Comparison of ENCODE assay signal across 17 cellular contexts in genomic region chr11:59812220-59812619, GRCh38. TPM values are rescaled to one million over a fixed set of nuclear protein-coding genes. Genes with fewer than 3 reads are reported as not detected.
DNase-seq lines count a peak whose midpoint lies in the region; ATAC-seq and TF ChIP-seq lines count a peak whose summit lies in the region.
"Had no signal": no experiment of that assay in that cellular context is flagged by ENCODE, and none has a peak within 500 bp of the region (broad histone marks: within the 10 kb centered on the region; RNA-seq: fewer than 3 reads in every experiment).

No MANE protein-coding gene starts in this region.

- TF ChIP-seq POLR2A in IMR-90 (IDR thresholded peaks at IDR 0.05; ENCODE audit: low read depth, low read length) (no peak), body of pancreas (IDR thresholded peaks at IDR 0.05) (no peak)

- H3K27me3 ChIP-seq in GM23338 (ENCODE audit: insufficient read depth), result no peaks in the 10 kb centered on the region
- H3K27me3 ChIP-seq in IMR-90 (ENCODE audit: control insufficient read depth, insufficient read depth, low read length), result no peaks in the 10 kb centered on the region
- no peaks in the 10 kb centered on the region for H3K27me3 ChIP-seq in body of pancreas
- H3K27me3 ChIP-seq: BE2C had no signal

- H3K4me3 ChIP-seq in GM23338 (no peak overlapping the region), IMR-90 (ENCODE audit: insufficient read depth, low read depth, low read length) (no peak overlapping the region), body of pancreas (no peak overlapping the region)
- H3K4me3 ChIP-seq: GM23248 had no signal

- H2AK5ac ChIP-seq in IMR-90 (ENCODE audit: low read depth, low read length), result no peak overlapping the region

- H4K91ac ChIP-seq in IMR-90 (ENCODE audit: insufficient read depth, low read depth, low read length), result no peak overlapping the region

- H3K56ac ChIP-seq in IMR-90 (ENCODE audit: extremely low read depth, insufficient read depth, low read length), result no peak overlapping the region

- H3K79me1 ChIP-seq in IMR-90 (ENCODE audit: low read depth in 1 of 2, low read length in 2 of 2), result peaks cover 0 to 14% of the 10 kb centered on the region in 2 experiments; a peak in 3 of 4 replicates

- H4K5ac ChIP-seq in IMR-90 (ENCODE audit: low read depth, low read length), result no peak overlapping the region

- H3K36me3 Mint-ChIP-seq in GM23338 (ENCODE audit: low read depth), result peaks cover 32% of the 10 kb centered on the region
- H3K36me3 Mint-ChIP-seq in central memory CD8-positive, alpha-beta T cell (ENCODE audit: insufficient read depth), result peaks cover 13% of the 10 kb centered on the region
- H3K36me3 Mint-ChIP-seq in nephron (ENCODE audit: low read depth), result peaks cover 8% of the 10 kb centered on the region

- 100% methylated on average over 1 of the region's 2 CpGs; no CpG with 5 or more reads in 1 of the 2 experiments for WGBS in IMR-90 (ENCODE audit: extremely low coverage in 2 of 2, insufficient read length in 1 of 2), 2 experiments
- WGBS in body of pancreas, 2 donors, result 63 to 95% methylated on average over 2 of the region's 2 CpGs

- peaks cover 16% of the 10 kb centered on the region for H3K79me2 ChIP-seq in GM23338 (replicated peaks; ENCODE audit: insufficient read depth)

- H4K8ac ChIP-seq in IMR-90 (ENCODE audit: low read depth in 2 of 2, low read length in 2 of 2), result no peak overlapping the region

- peak overlapping the region; percentile 70; the same call in 1 of the 2 replicates for H3K27ac Mint-ChIP-seq in GM23338
- H3K27ac Mint-ChIP-seq in central memory CD8-positive, alpha-beta T cell (ENCODE audit: low read depth), result no peak overlapping the region
- no peak overlapping the region for H3K27ac Mint-ChIP-seq in nephron
- H3K27ac Mint-ChIP-seq: CD4-positive, CD25-positive, alpha-beta regulatory T cell; HFFc6 had no signal

- H2AK9ac ChIP-seq in IMR-90 (replicated peaks; ENCODE audit: low read depth, low read length, poor library complexity), result no peak overlapping the region

- H3K4me1 Mint-ChIP-seq in GM23338 (peaks cover 47% of the 10 kb centered on the region), nephron (peaks cover 8% of the 10 kb centered on the region)
- H3K4me1 Mint-ChIP-seq in central memory CD8-positive, alpha-beta T cell, result peaks cover 17% of the 10 kb centered on the region

- in situ Hi-C loops in IMR-90 (cut with MboI; ENCODE audit: low sequenced_read_pairs), result no loop called here

- H3K4me1 ChIP-seq in GM23338 (ENCODE audit: insufficient read depth) (peaks cover 48% of the 10 kb centered on the region), IMR-90 (ENCODE audit: control insufficient read depth, insufficient read depth, low read length) (peaks cover 3% of the 10 kb centered on the region; the same call in 1 of the 2 replicates), body of pancreas (peaks cover 8% of the 10 kb centered on the region)
- H3K4me1 ChIP-seq: BE2C had no signal

- H3K14ac ChIP-seq in IMR-90 (replicated peaks; ENCODE audit: low read depth, low read length), result no peak overlapping the region

- no peaks in the 10 kb centered on the region for H3F3A ChIP-seq in GM23338 (replicated peaks; ENCODE audit: low read depth)

- CTCF ChIA-PET in IMR-90 (lab: Yijun Ruan, JAX), result no interaction called here

- DNase-seq in GM23338 (ENCODE audit: low spot score), result no peak
- no peak for DNase-seq in IMR-90
- DNase-seq in central memory CD8-positive, alpha-beta T cell (ENCODE audit: low spot score in 2 of 2), result no peak
- DNase-seq in DMS 273 (lab: John Stamatoyannopoulos, UW; ENCODE audit: unreplicated experiment), result no peak
- no peak for DNase-seq in body of pancreas
- DNase-seq: ACHN; BE2C; C1 segment of cervical spinal cord; CD4-positive, CD25-positive, alpha-beta regulatory T cell; CD8-positive, alpha-beta memory T cell; COR-L47; GM23248; H7; HFFc6 had no signal

- H3K9me3 Mint-ChIP-seq in GM23338 (no peaks in the 10 kb centered on the region), nephron (no peaks in the 10 kb centered on the region)
- H3K9me3 Mint-ChIP-seq in central memory CD8-positive, alpha-beta T cell, result no peaks in the 10 kb centered on the region
- H3K9me3 Mint-ChIP-seq: HFFc6 had no signal

- H2AFZ ChIP-seq in GM23338 (no peak overlapping the region), IMR-90 (replicated peaks; ENCODE audit: low read length, poor library complexity) (no peak overlapping the region)

- no peak for ATAC-seq in GM23338
- no peak for ATAC-seq in IMR-90 (ENCODE audit: low read depth)
- no peak for ATAC-seq in central memory CD8-positive, alpha-beta T cell (replicated peaks; ENCODE audit: extremely low read depth, poor library complexity, severe bottlenecking)
- ATAC-seq in HG03108 (IDR thresholded peaks at IDR 0.05; ENCODE audit: unreplicated experiment), result no peak
- no peak for ATAC-seq in body of pancreas
- ATAC-seq: HCT116 had no signal

- TF ChIP-seq RAD21 in IMR-90 (IDR thresholded peaks at IDR 0.05; ENCODE audit: low read length), result no peak

- H3K4ac ChIP-seq in IMR-90 (ENCODE audit: low read depth, low read length), result no peak overlapping the region

- no peak overlapping the region for H2BK120ac ChIP-seq in IMR-90 (ENCODE audit: low read depth, low read length)

- no peaks in the 10 kb centered on the region for H4K20me1 ChIP-seq in GM23338 (replicated peaks; ENCODE audit: insufficient read depth)
- H4K20me1 ChIP-seq in IMR-90 (ENCODE audit: insufficient read depth, low read length), result no peaks in the 10 kb centered on the region

- no peak overlapping the region for H3K18ac ChIP-seq in IMR-90 (ENCODE audit: low read depth, low read length)

- intact Hi-C loops in IMR-90 (cut with micrococcal nuclease), result no loop called here
- intact Hi-C loops in body of pancreas (cut with DNase I), result no loop called here

- no peak overlapping the region for H3K4me2 ChIP-seq in GM23338
- no peak overlapping the region for H3K4me2 ChIP-seq in IMR-90 (ENCODE audit: low read depth, low read length)

- no peak overlapping the region for H2BK5ac ChIP-seq in IMR-90 (ENCODE audit: low read depth, low read length, poor library complexity, severe bottlenecking)

- no TSS peak for BruUV-seq in IMR-90 (replicated peaks; lab: Mats Ljungman, UMichigan)

- no peaks in the 10 kb centered on the region for H3K9me3 ChIP-seq in IMR-90 (ENCODE audit: control insufficient read depth, insufficient read depth, low read length)
- H3K9me3 ChIP-seq in body of pancreas, result no peaks in the 10 kb centered on the region
- H3K9me3 ChIP-seq: BE2C had no signal

- H3K27me3 Mint-ChIP-seq in GM23338 (ENCODE audit: insufficient read depth, low read depth, poor library complexity) (peaks cover 7% of the 10 kb centered on the region), nephron (ENCODE audit: low read depth) (peaks cover 9% of the 10 kb centered on the region)
- H3K27me3 Mint-ChIP-seq in central memory CD8-positive, alpha-beta T cell, result no peaks in the 10 kb centered on the region

- dilution Hi-C loops in IMR-90 (cut with HindIII; ENCODE audit: low sequenced_read_pairs, unreplicated experiment), result no loop called here

- POLR2A ChIA-PET in IMR-90 (lab: Charles Lee; ENCODE audit: unreplicated experiment), result no interaction called here

- H3K4me3 Mint-ChIP-seq in GM23338, result no peak overlapping the region
- H3K4me3 Mint-ChIP-seq in central memory CD8-positive, alpha-beta T cell, result peak overlapping the region; percentile 38
- peak overlapping the region; percentile 31 to 59 (median 32) for H3K4me3 Mint-ChIP-seq in nephron
- H3K4me3 Mint-ChIP-seq: HFFc6 had no signal

- H2BK20ac ChIP-seq in IMR-90 (ENCODE audit: low read depth, low read length), result no peak overlapping the region

- TF ChIP-seq CTCF in GM23338 (conservative IDR thresholded peaks at IDR 0.05; ENCODE audit: low read depth in 2 of 2) (no peak), IMR-90 (conservative IDR thresholded peaks at IDR 0.05; ENCODE audit: low read depth, low read length) (no peak), nephron (IDR thresholded peaks at IDR 0.05; ENCODE audit: unreplicated experiment in 3 of 3) (no peak), body of pancreas (IDR thresholded peaks at IDR 0.05) (no peak)

- H2BK15ac ChIP-seq in IMR-90 (ENCODE audit: low read depth, low read length), result no peak overlapping the region

- no peak overlapping the region for H3K9ac ChIP-seq in IMR-90 (ENCODE audit: low read depth, low read length)
- H3K9ac ChIP-seq: GM23248 had no signal

- no peaks in the 10 kb centered on the region; the same call in 1 of the 2 replicates for H3K9me1 ChIP-seq in IMR-90 (ENCODE audit: insufficient read depth, low read length)

- H3K9me2 ChIP-seq in GM23338 (ENCODE audit: insufficient read depth), result no peaks in the 10 kb centered on the region

- H3K36me3 ChIP-seq in GM23338 (ENCODE audit: insufficient read depth) (peaks cover 16% of the 10 kb centered on the region; the same call in 1 of the 2 replicates), IMR-90 (ENCODE audit: control insufficient read depth, insufficient read depth, low read length) (peaks cover 1% of the 10 kb centered on the region; the same call in 1 of the 2 replicates), body of pancreas (replicated peaks in 1 of 2; ENCODE audit: insufficient read depth in 1 of 2, low read depth in 2 of 2) (no peaks in the 10 kb centered on the region)
- H3K36me3 ChIP-seq: BE2C had no signal

- no peak overlapping the region for H3K27ac ChIP-seq in GM23338 (ENCODE audit: low read depth)
- no peak overlapping the region for H3K27ac ChIP-seq in IMR-90 (ENCODE audit: insufficient read depth, low read length)
- H3K27ac ChIP-seq in body of pancreas, result no peak overlapping the region
- H3K27ac ChIP-seq: GM23248 had no signal

- no peak overlapping the region for H3K23ac ChIP-seq in IMR-90 (ENCODE audit: low read depth, low read length)

RNA-seq across cellular contexts. Expression of gene MRPL16, which starts 1.6 kb away (rescaled TPM):
- total RNA-seq in GM23338 (2014; rRNA removed; shearing (Covaris generic)), result 74.8 and 77.4 TPM in 2 replicates
- 149 and 176 TPM in 2 replicates for polyA plus RNA-seq in GM23338 (2016; fragmentation: Nextera tagmentation; extraction: Ambion mirVana)
- 43.9 and 56.9 TPM in 2 replicates for total RNA-seq in IMR-90 (2012; rRNA removed)
- 64.5 and 71.3 TPM in 2 replicates for polyA plus RNA-seq in IMR-90 (2012; rRNA removed)
- 36.4 and 61.0 TPM in 2 replicates for polyA plus RNA-seq in IMR-90 (2012; cell fraction: cytosol; rRNA removed)
- 14.0 and 44.3 TPM in 2 replicates for polyA plus RNA-seq in IMR-90 (2012; cell fraction: nucleus; rRNA removed; ENCODE audit: low replicate concordance)
- 10 to 100 TPM; 29.7 to 31.1 TPM for total RNA-seq in body of pancreas

RNA-seq across cellular contexts. Expression of gene CBLIF, which starts 33.1 kb away (rescaled TPM):
- not detected in 2 replicates for total RNA-seq in GM23338 (2014; rRNA removed; shearing (Covaris generic))
- polyA plus RNA-seq in GM23338 (2016; fragmentation: Nextera tagmentation; extraction: Ambion mirVana), result not detected in 2 replicates
- total RNA-seq in IMR-90 (2012; rRNA removed), result not detected in 2 replicates
- polyA plus RNA-seq in IMR-90 (2012; rRNA removed), result not detected in 2 replicates
- not detected in 2 replicates for polyA plus RNA-seq in IMR-90 (2012; cell fraction: cytosol; rRNA removed)
- polyA plus RNA-seq in IMR-90 (2012; cell fraction: nucleus; rRNA removed; ENCODE audit: low replicate concordance), result not detected in 2 replicates
- total RNA-seq in body of pancreas, result not detected
- total RNA-seq: CD4-positive, CD25-positive, alpha-beta regulatory T cell; CD8-positive, alpha-beta memory T cell; GM23248; H7; HFFc6 had no signal
- polyA plus RNA-seq: CD4-positive, CD25-positive, alpha-beta regulatory T cell; CD8-positive, alpha-beta memory T cell; GM23248 had no signal

RNA-seq across cellular contexts. Expression of gene TCN1, which starts 54.1 kb away (rescaled TPM):
- total RNA-seq in GM23338 (2014; rRNA removed; shearing (Covaris generic)), result not detected in 2 replicates
- polyA plus RNA-seq in GM23338 (2016; fragmentation: Nextera tagmentation; extraction: Ambion mirVana) (not detected in 2 replicates), IMR-90 (2012; rRNA removed) (not detected in 2 replicates)
- total RNA-seq in IMR-90 (2012; rRNA removed) (not detected in 2 replicates), body of pancreas (1 to 10 TPM in 1 of 2 donors, not detected in 1; 1.3 TPM)
- not detected in 2 replicates for polyA plus RNA-seq in IMR-90 (2012; cell fraction: cytosol; rRNA removed)
- not detected in 2 replicates for polyA plus RNA-seq in IMR-90 (2012; cell fraction: nucleus; rRNA removed; ENCODE audit: low replicate concordance)
- total RNA-seq: CD8-positive, alpha-beta memory T cell; GM23248; H7; HFFc6 had no signal
- polyA plus RNA-seq: CD8-positive, alpha-beta memory T cell; GM23248 had no signal

RNA-seq across cellular contexts. Expression of gene STX3, which starts 57.0 kb away (rescaled TPM):
- total RNA-seq in GM23338 (2014; rRNA removed; shearing (Covaris generic)), result 47.9 and 65.5 TPM in 2 replicates
- polyA plus RNA-seq in GM23338 (2016; fragmentation: Nextera tagmentation; extraction: Ambion mirVana), result 19.0 and 20.0 TPM in 2 replicates
- 5.4 and 7.5 TPM in 2 replicates for total RNA-seq in IMR-90 (2012; rRNA removed)
- polyA plus RNA-seq in IMR-90 (2012; rRNA removed), result 5.0 and 5.7 TPM in 2 replicates
- 1.8 and 2.6 TPM in 2 replicates for polyA plus RNA-seq in IMR-90 (2012; cell fraction: cytosol; rRNA removed)
- polyA plus RNA-seq in IMR-90 (2012; cell fraction: nucleus; rRNA removed; ENCODE audit: low replicate concordance), result 2.6 and 11.2 TPM in 2 replicates
- total RNA-seq in body of pancreas, result 10 to 100 TPM; 31.6 to 56.7 TPM
